In the genomic region with DNA sequence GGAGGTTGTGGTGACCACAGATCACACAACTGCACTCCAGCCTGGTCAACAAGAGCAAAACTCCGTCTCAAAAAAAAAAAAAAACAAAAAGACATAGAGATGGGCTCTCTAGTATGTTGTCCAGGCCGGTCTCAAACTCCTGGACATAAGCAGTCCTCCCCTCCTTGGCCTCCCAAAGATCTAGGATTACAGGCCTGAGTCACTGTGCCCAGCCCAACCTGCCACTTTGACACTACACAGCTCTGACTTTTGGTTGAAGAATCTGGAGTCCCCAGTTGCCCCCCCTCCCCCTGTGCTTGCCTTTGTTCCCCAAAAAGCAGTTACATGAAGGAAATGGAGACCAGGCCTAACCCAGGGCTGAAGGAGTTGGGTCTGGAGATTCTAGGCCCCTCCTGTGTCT, we compare ENCODE assay signal across 16 cellular contexts. TPM values are rescaled to one million over a fixed set of nuclear protein-coding genes. Genes with fewer than 3 reads are reported as not detected.
DNase-seq lines count a peak whose midpoint lies in the region; ATAC-seq, FAIRE-seq and TF ChIP-seq lines count a peak whose summit lies in the region.
"Had no signal": no experiment of that assay in that cellular context is flagged by ENCODE, and none has a peak within 500 bp of the region (broad histone marks: within the 10 kb centered on the region; RNA-seq: fewer than 3 reads in every experiment).

No MANE protein-coding gene starts in this region.

- TF ChIP-seq POLR2A in gastroesophageal sphincter (IDR thresholded peaks at IDR 0.05) (no peak), esophagus squamous epithelium (IDR thresholded peaks at IDR 0.05) (no peak)

- no peak overlapping the region for H3K4me3 Mint-ChIP-seq in astrocyte (ENCODE audit: unreplicated experiment)
- H3K4me3 Mint-ChIP-seq in type B pancreatic cell, result no peak overlapping the region
- H3K4me3 Mint-ChIP-seq: mesothelial cell of epicardium; stimulated activated naive CD8-positive, alpha-beta T cell treated with anti-CD3 and anti-CD28 coated beads, Interleukin-15, Interleukin-2, amounts not matched to agents 100 ng/mL and 50 ng/mL, for 24 hours had no signal

- H3K27me3 Mint-ChIP-seq in astrocyte (ENCODE audit: low read depth, unreplicated experiment) (no peaks in the 10 kb centered on the region), type B pancreatic cell (no peaks in the 10 kb centered on the region)
- H3K27me3 Mint-ChIP-seq: progenitor cell of endocrine pancreas; stimulated activated naive CD8-positive, alpha-beta T cell treated with anti-CD3 and anti-CD28 coated beads, Interleukin-15, Interleukin-2, amounts not matched to agents 100 ng/mL and 50 ng/mL, for 24 hours had no signal

- H3K27ac Mint-ChIP-seq in astrocyte (ENCODE audit: unreplicated experiment) (no peak overlapping the region), type B pancreatic cell (peak overlapping the region; percentile 86)
- H3K27ac Mint-ChIP-seq: progenitor cell of endocrine pancreas; stimulated activated naive CD8-positive, alpha-beta T cell treated with anti-CD3 and anti-CD28 coated beads, Interleukin-15, Interleukin-2, amounts not matched to agents 100 ng/mL and 50 ng/mL, for 24 hours had no signal

- no peak for TF ChIP-seq CTCF in astrocyte (IDR thresholded peaks at IDR 0.05; ENCODE audit: insufficient read depth, low read depth, low read length)
- TF ChIP-seq CTCF in gastroesophageal sphincter (IDR thresholded peaks at IDR 0.05), result no peak
- TF ChIP-seq CTCF in type B pancreatic cell (conservative IDR thresholded peaks at IDR 0.05), result no peak
- TF ChIP-seq CTCF in esophagus squamous epithelium (IDR thresholded peaks at IDR 0.05), result no peak

- H3K9me3 ChIP-seq in astrocyte (ENCODE audit: insufficient read depth, low read depth, low read length), result no peaks in the 10 kb centered on the region
- no peaks in the 10 kb centered on the region for H3K9me3 ChIP-seq in gastroesophageal sphincter
- no peaks in the 10 kb centered on the region for H3K9me3 ChIP-seq in effector memory CD4-positive, alpha-beta T cell (ENCODE audit: control insufficient read depth, low read length)
- H3K9me3 ChIP-seq in esophagus squamous epithelium, result no peaks in the 10 kb centered on the region

- H3K4me1 ChIP-seq in astrocyte (ENCODE audit: insufficient read depth, low read length) (peaks cover 12% of the 10 kb centered on the region), gastroesophageal sphincter (peaks cover 0 to 76% (median 19%) of the 10 kb centered on the region in 3 donors), esophagus squamous epithelium (peaks cover 17 to 81% (median 38%) of the 10 kb centered on the region in 3 donors)
- no peaks in the 10 kb centered on the region for H3K4me1 ChIP-seq in effector memory CD4-positive, alpha-beta T cell (ENCODE audit: control insufficient read depth, insufficient read depth, low read length, poor library complexity, severe bottlenecking)

- H3K79me2 ChIP-seq in astrocyte (ENCODE audit: insufficient read depth, low read length), result peaks cover 87% of the 10 kb centered on the region

- no peak overlapping the region for H2AFZ ChIP-seq in astrocyte (ENCODE audit: low read depth, low read length)

- ATAC-seq in gastroesophageal sphincter, result peak; percentile 53
- ATAC-seq: GM12878 had no signal

- no peak overlapping the region for H3K4me3 ChIP-seq in astrocyte (ENCODE audit: insufficient read depth, low read depth, low read length)
- H3K4me3 ChIP-seq in gastroesophageal sphincter, result no peak overlapping the region
- H3K4me3 ChIP-seq in effector memory CD4-positive, alpha-beta T cell (ENCODE audit: insufficient read depth, low read depth, low read length, poor library complexity, severe bottlenecking), result no peak overlapping the region
- H3K4me3 ChIP-seq in esophagus squamous epithelium, result no peak overlapping the region
- H3K4me3 ChIP-seq: GM12878 had no signal

- H3K36me3 ChIP-seq in astrocyte (ENCODE audit: insufficient read depth, low read length) (no peaks in the 10 kb centered on the region), gastroesophageal sphincter (no peaks in the 10 kb centered on the region), esophagus squamous epithelium (peaks cover 0 to 7% (median 0%) of the 10 kb centered on the region in 3 donors)
- no peaks in the 10 kb centered on the region for H3K36me3 ChIP-seq in effector memory CD4-positive, alpha-beta T cell (ENCODE audit: control insufficient read depth, insufficient read depth, low read length)

- peaks cover 38% of the 10 kb centered on the region for H3K4me1 Mint-ChIP-seq in astrocyte (ENCODE audit: low read depth, unreplicated experiment)
- H3K4me1 Mint-ChIP-seq in type B pancreatic cell (ENCODE audit: unreplicated experiment), result peaks cover 40% of the 10 kb centered on the region

- WGBS in gastroesophageal sphincter (ENCODE audit: low coverage in 1 of 2), 2 donors, result 26 to 56% methylated on average over 2 of the region's 2 CpGs
- 65 to 92% methylated on average over 2 of the region's 2 CpGs for WGBS in esophagus squamous epithelium, 2 donors

- peaks cover 89% of the 10 kb centered on the region for H4K20me1 ChIP-seq in astrocyte (ENCODE audit: insufficient read depth, low read length)

- H3K27ac ChIP-seq in astrocyte (ENCODE audit: low read depth, low read length), result no peak overlapping the region
- H3K27ac ChIP-seq in gastroesophageal sphincter, result peak overlapping the region in 1 of 4 donors; percentile 28
- H3K27ac ChIP-seq in effector memory CD4-positive, alpha-beta T cell (ENCODE audit: insufficient read depth, low read length, poor library complexity, severe bottlenecking), result no peak overlapping the region
- no peak overlapping the region for H3K27ac ChIP-seq in esophagus squamous epithelium

- intact Hi-C loops in esophagus squamous epithelium (cut with DNase I), result no loop called here

- no peak for TF ChIP-seq EP300 in gastroesophageal sphincter (IDR thresholded peaks at IDR 0.05)

- H3K9me3 Mint-ChIP-seq in astrocyte (ENCODE audit: unreplicated experiment), result no peaks in the 10 kb centered on the region
- no peaks in the 10 kb centered on the region for H3K9me3 Mint-ChIP-seq in type B pancreatic cell
- H3K9me3 Mint-ChIP-seq: mesothelial cell of epicardium; stimulated activated naive CD8-positive, alpha-beta T cell treated with anti-CD3 and anti-CD28 coated beads, Interleukin-15, Interleukin-2, amounts not matched to agents 100 ng/mL and 50 ng/mL, for 24 hours had no signal

- no peak overlapping the region for H3K4me2 ChIP-seq in astrocyte (ENCODE audit: low read length)

- H3K9ac ChIP-seq in astrocyte (ENCODE audit: low read length), result no peak overlapping the region

- peaks cover 2% of the 10 kb centered on the region for H3K36me3 Mint-ChIP-seq in astrocyte (ENCODE audit: low read depth, unreplicated experiment)
- peaks cover 4% of the 10 kb centered on the region for H3K36me3 Mint-ChIP-seq in type B pancreatic cell
- H3K36me3 Mint-ChIP-seq: mesothelial cell of epicardium had no signal

- FAIRE-seq in astrocyte (lab: Jason Lieb, UNC), result no peak
- FAIRE-seq: D721Med, GM12878 had no signal

- H3K27me3 ChIP-seq in astrocyte (ENCODE audit: insufficient read depth, low read length) (no peaks in the 10 kb centered on the region), gastroesophageal sphincter (no peaks in the 10 kb centered on the region), esophagus squamous epithelium (no peaks in the 10 kb centered on the region)
- H3K27me3 ChIP-seq in effector memory CD4-positive, alpha-beta T cell (replicated peaks; ENCODE audit: control insufficient read depth, insufficient read depth, low read length, poor library complexity, severe bottlenecking), result no peaks in the 10 kb centered on the region

- DNase-seq in HS-27A (ENCODE audit: low read depth), result peak; percentile 57
- DNase-seq in astrocyte (ENCODE audit: low read depth), result peak; percentile 43
- no peak for DNase-seq in type B pancreatic cell (ENCODE audit: extremely low spot score, unreplicated experiment)
- no peak for DNase-seq in effector memory CD4-positive, alpha-beta T cell
- DNase-seq in NCI-H187 treated with DMSO at 0.1 percent for 48 hours (lab: John Stamatoyannopoulos, UW), result no peak
- no peak for DNase-seq in esophagus squamous epithelium (lab: John Stamatoyannopoulos, UW)
- DNase-seq: effector CD8-positive, alpha-beta T cell; NCI-H2171; stimulated activated CD4-positive, alpha-beta T cell treated with anti-CD3 and anti-CD28 coated beads, Interleukin-4, amount 100 ng/mL, for 4 hours; T1000 had no signal

RNA-seq across cellular contexts. Expression of a gene that starts 12.9 kb away (rescaled TPM):
- total RNA-seq in astrocyte (62.6 and 62.7 TPM in 2 replicates), gastroesophageal sphincter (10 to 100 TPM; 17.0 to 37.1 (median 18.8) TPM), type B pancreatic cell (ENCODE audit: low replicate concordance) (81.9 and 104 TPM in 2 replicates), esophagus squamous epithelium (10 to 100 TPM; 21.4 to 35.4 (median 28.5) TPM)

RNA-seq across cellular contexts. Expression of a gene that starts 36.1 kb away (rescaled TPM):
- 0.23 and 0.58 TPM in 2 replicates for total RNA-seq in astrocyte
- 1 to 10 TPM in 2 of 4 donors, under 1 TPM in 1, not detected in 1; 0.89 to 3.1 (median 2.1) TPM for total RNA-seq in gastroesophageal sphincter
- total RNA-seq in type B pancreatic cell (ENCODE audit: low replicate concordance), result 0.45 and 1.1 TPM in 2 replicates
- 1 to 10 TPM in 1 of 4 donors, under 1 TPM in 1, not detected in 2; 0.38 to 1.3 TPM for total RNA-seq in esophagus squamous epithelium

RNA-seq across cellular contexts. Expression of a gene that starts 44.2 kb away (rescaled TPM):
- 69.5 and 76.7 TPM in 2 replicates for total RNA-seq in astrocyte
- 10 to 100 TPM; 25.5 to 47.8 (median 28.1) TPM for total RNA-seq in gastroesophageal sphincter
- total RNA-seq in type B pancreatic cell (ENCODE audit: low replicate concordance), result 58.5 and 124 TPM in 2 replicates
- 10 to 100 TPM; 39.6 to 63.2 (median 44.0) TPM for total RNA-seq in esophagus squamous epithelium

RNA-seq across cellular contexts. Expression of a gene that starts 44.3 kb away (rescaled TPM):
- total RNA-seq in astrocyte (28.9 and 31.7 TPM in 2 replicates), gastroesophageal sphincter (10 to 100 TPM; 37.6 to 51.1 (median 40.9) TPM), type B pancreatic cell (ENCODE audit: low replicate concordance) (31.8 and 33.7 TPM in 2 replicates), esophagus squamous epithelium (10 to 100 TPM; 23.6 to 35.6 (median 27.3) TPM)

RNA-seq across cellular contexts. Expression of a gene that starts 48.3 kb away (rescaled TPM):
- 27.0 and 29.7 TPM in 2 replicates for total RNA-seq in astrocyte
- 10 to 100 TPM; 15.4 to 36.9 (median 31.7) TPM for total RNA-seq in gastroesophageal sphincter
- 23.0 and 30.9 TPM in 2 replicates for total RNA-seq in type B pancreatic cell (ENCODE audit: low replicate concordance)
- total RNA-seq in esophagus squamous epithelium, result 10 to 100 TPM; 14.7 to 30.3 (median 24.1) TPM

Comparison
In these comparisons a context has a peak if more than half of its experiments do, and no peak if none do; other contexts are left out.
1. DNase-seq: peak in HS-27A (single experiment) and astrocyte (single experiment); none in type B pancreatic cell (single experiment), effector memory CD4-positive, alpha-beta T cell (0 of 3), NCI-H187 treated with DMSO at 0.1 percent for 48 hours (single experiment) and esophagus squamous epithelium (single experiment).